Comparison of ENCODE assay signal across 10 cellular contexts in the genomic region with DNA sequence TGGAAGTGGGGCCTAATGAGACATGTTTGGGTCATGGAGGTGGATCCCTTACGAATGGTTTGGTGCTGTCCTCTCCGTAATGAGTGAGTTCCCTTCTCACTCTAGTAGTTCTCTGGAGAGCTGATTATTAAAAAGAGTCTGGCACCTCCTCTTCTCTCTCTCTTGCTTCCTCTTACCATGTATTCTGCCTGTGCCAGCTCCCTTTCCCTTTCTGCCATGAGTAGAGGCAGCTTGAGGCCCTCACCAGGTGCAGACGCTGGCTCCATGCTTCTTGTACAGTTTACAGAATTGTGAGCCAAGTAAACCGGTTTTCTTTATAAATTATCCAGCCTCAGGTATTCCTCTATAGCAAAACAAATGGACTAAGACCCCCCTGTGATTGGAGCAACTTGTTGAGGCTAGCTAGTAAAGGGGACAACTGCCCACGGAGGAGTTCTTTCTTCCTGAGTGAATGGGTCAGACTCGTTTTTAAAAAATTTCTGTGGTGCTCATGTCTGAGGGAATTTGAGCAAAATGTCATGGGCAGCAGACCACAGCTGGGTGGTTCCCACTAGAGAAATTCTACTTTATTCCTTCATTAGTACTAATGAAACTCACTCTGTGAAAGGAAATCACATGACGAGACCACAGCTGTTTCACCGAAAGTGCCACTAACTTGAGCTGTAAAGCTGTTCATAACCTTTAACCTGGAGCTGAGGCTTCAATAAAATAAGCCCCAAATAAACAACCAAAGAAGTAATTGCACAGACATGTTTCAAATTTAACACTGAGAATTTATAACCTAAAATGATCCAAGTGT.
DNase-seq lines count a peak whose midpoint lies in the region; ATAC-seq and TF ChIP-seq lines count a peak whose summit lies in the region.
"Had no signal": no experiment of that assay in that cellular context is flagged by ENCODE, and none has a peak within 500 bp of the region (broad histone marks: within the 10 kb centered on the region; RNA-seq: fewer than 3 reads in every experiment).

No MANE protein-coding gene starts in this region.

- peak in 1 of 3 donors; percentile 56 for DNase-seq in mucosa of descending colon
- no peak for DNase-seq in glutamatergic neuron
- DNase-seq in progenitor cell of endocrine pancreas (ENCODE audit: low spot score, unreplicated experiment): no peak
- DNase-seq in SK-N-DZ (ENCODE audit: low spot score): no peak
- no peak for DNase-seq in NCI-H748 treated with DMSO at 0.1 percent for 48 hours (lab: John Stamatoyannopoulos, UW)
- DNase-seq: NCI-H1105 treated with DMSO at 0.1 percent for 48 hours had no signal

- no peaks in the 10 kb centered on the region for H3K36me3 ChIP-seq in mucosa of descending colon (ENCODE audit: low read depth)
- H3K36me3 ChIP-seq: neural progenitor cell had no signal

- TF ChIP-seq CTCF in mucosa of descending colon (IDR thresholded peaks at IDR 0.05): no peak
- TF ChIP-seq CTCF in glutamatergic neuron (IDR thresholded peaks at IDR 0.05; ENCODE audit: partially characterized antibody, unreplicated experiment): no peak
- no peak for TF ChIP-seq CTCF in progenitor cell of endocrine pancreas (IDR thresholded peaks at IDR 0.05; ENCODE audit: unreplicated experiment)

- H3K4me3 Mint-ChIP-seq in glutamatergic neuron (ENCODE audit: unreplicated experiment): no peak overlapping the region
- no peak overlapping the region for H3K4me3 Mint-ChIP-seq in progenitor cell of endocrine pancreas (ENCODE audit: low read depth)
- H3K4me3 Mint-ChIP-seq: neural progenitor cell had no signal

- H3K4me1 ChIP-seq in mucosa of descending colon (ENCODE audit: low read depth): peaks cover 3% of the 10 kb centered on the region
- H3K4me1 ChIP-seq: neural progenitor cell had no signal

- H3K27ac Mint-ChIP-seq in glutamatergic neuron (ENCODE audit: unreplicated experiment) (no peak overlapping the region), progenitor cell of endocrine pancreas (no peak overlapping the region)
- H3K27ac Mint-ChIP-seq: neural progenitor cell had no signal

- H3K27me3 Mint-ChIP-seq in glutamatergic neuron (ENCODE audit: unreplicated experiment) (no peaks in the 10 kb centered on the region), progenitor cell of endocrine pancreas (no peaks in the 10 kb centered on the region)

- H3K36me3 Mint-ChIP-seq in glutamatergic neuron (ENCODE audit: unreplicated experiment) (no peaks in the 10 kb centered on the region), progenitor cell of endocrine pancreas (ENCODE audit: insufficient read depth) (no peaks in the 10 kb centered on the region)
- H3K36me3 Mint-ChIP-seq: neural progenitor cell had no signal

- H3K9me3 Mint-ChIP-seq in glutamatergic neuron (ENCODE audit: unreplicated experiment) (peaks cover 2% of the 10 kb centered on the region), progenitor cell of endocrine pancreas (ENCODE audit: low read depth) (no peaks in the 10 kb centered on the region)
- H3K9me3 Mint-ChIP-seq: neural progenitor cell had no signal

- H3K9me3 ChIP-seq in mucosa of descending colon: no peaks in the 10 kb centered on the region

- peak; percentile 79 for ATAC-seq in GM18867 (IDR thresholded peaks at IDR 0.05; ENCODE audit: unreplicated experiment)
- peak; percentile 79 for ATAC-seq in GM21529 (IDR thresholded peaks at IDR 0.05; ENCODE audit: unreplicated experiment)
- peak; percentile 84 for ATAC-seq in HG03432 (IDR thresholded peaks at IDR 0.05; ENCODE audit: unreplicated experiment)
- peak; percentile 35 for ATAC-seq in mucosa of descending colon

- no peak overlapping the region for H3K4me3 ChIP-seq in mucosa of descending colon
- H3K4me3 ChIP-seq: neural progenitor cell had no signal

- H3K4me1 Mint-ChIP-seq in glutamatergic neuron (ENCODE audit: low read depth, unreplicated experiment) (no peaks in the 10 kb centered on the region), progenitor cell of endocrine pancreas (ENCODE audit: low read depth) (peaks cover 3% of the 10 kb centered on the region)
- H3K4me1 Mint-ChIP-seq: neural progenitor cell had no signal

- intact Hi-C loops in mucosa of descending colon (cut with DNase I, micrococcal nuclease): no loop called here
